32 cellular contexts compared by ENCODE assay signal in genomic region chr2:65456886-65457285, GRCh38.
"Had no signal": no experiment of that assay in that cellular context is flagged by ENCODE, and none has a peak within 500 bp of the region (broad histone marks: within the 10 kb centered on the region; RNA-seq: fewer than 3 reads in every experiment).

No MANE protein-coding gene starts in this region.

- H3K9me3 Mint-ChIP-seq: activated naive CD4-positive, alpha-beta T cell treated with anti-CD3 and anti-CD28 coated beads, Interleukin-2, amount 10 ng/mL, durations not matched to agents 7 days and 5 days; immature natural killer cell; natural killer cell; neural progenitor cell; T-helper 1 cell treated with Interleukin-12 subunit alpha and Interleukin-12 subunit beta and Interleukin-4 antibody, amounts not matched to agents 30 μg/mL and 1 μg/mL, for 36 hours had no signal

- ATAC-seq: activated CD4-positive, CD25-positive, alpha-beta regulatory T cell treated with anti-CD3 and anti-CD28 coated beads, Interleukin-2, amount 50 U/mL, for 24 hours; heart left ventricle; lower lobe of right lung; natural killer cell; upper lobe of right lung had no signal

- H3K4me1 Mint-ChIP-seq: activated naive CD4-positive, alpha-beta T cell treated with anti-CD3 and anti-CD28 coated beads, Interleukin-2, amount 10 ng/mL, durations not matched to agents 7 days and 5 days; activated naive CD8-positive, alpha-beta T cell treated with anti-CD3 and anti-CD28 coated beads, Interleukin-2, amount 10 ng/mL, durations not matched to agents 7 days and 5 days; immature natural killer cell; natural killer cell had no signal

- H3K9me3 ChIP-seq: heart left ventricle, lower lobe of right lung, right atrium auricular region, suprapubic skin, tibial artery, upper lobe of right lung had no signal

- H3K27ac ChIP-seq: heart left ventricle, lower lobe of right lung, neural progenitor cell, right atrium auricular region, suprapubic skin, tibial artery, upper lobe of right lung, WERI-Rb-1 had no signal

- H3K4me3 ChIP-seq: heart left ventricle, lower lobe of right lung, neural progenitor cell, right atrium auricular region, suprapubic skin, tibial artery, upper lobe of right lung had no signal

- H3K9ac ChIP-seq: neural progenitor cell had no signal

- H2AFZ ChIP-seq: neural progenitor cell had no signal

- H3K4me1 ChIP-seq: heart left ventricle, neural progenitor cell, right atrium auricular region, suprapubic skin, tibial artery, upper lobe of right lung had no signal

- H3K36me3 Mint-ChIP-seq: activated naive CD4-positive, alpha-beta T cell treated with anti-CD3 and anti-CD28 coated beads, Interleukin-2, amount 10 ng/mL, durations not matched to agents 7 days and 5 days; activated naive CD8-positive, alpha-beta T cell treated with anti-CD3 and anti-CD28 coated beads, Interleukin-2, amount 10 ng/mL, durations not matched to agents 7 days and 5 days; natural killer cell had no signal

- H3K4me2 ChIP-seq: neural progenitor cell had no signal

- H3K27me3 ChIP-seq: heart left ventricle, right atrium auricular region, suprapubic skin, tibial artery, upper lobe of right lung had no signal

- H3K27ac Mint-ChIP-seq: activated naive CD4-positive, alpha-beta T cell treated with anti-CD3 and anti-CD28 coated beads, Interleukin-2, amount 10 ng/mL, durations not matched to agents 7 days and 5 days; activated naive CD8-positive, alpha-beta T cell treated with anti-CD3 and anti-CD28 coated beads, Interleukin-2, amount 10 ng/mL, durations not matched to agents 7 days and 5 days; immature natural killer cell; natural killer cell; neural progenitor cell; T-helper 1 cell treated with Interleukin-12 subunit alpha and Interleukin-12 subunit beta and Interleukin-4 antibody, amounts not matched to agents 30 μg/mL and 1 μg/mL, for 36 hours had no signal

- H3K4me3 Mint-ChIP-seq: activated naive CD4-positive, alpha-beta T cell treated with anti-CD3 and anti-CD28 coated beads, Interleukin-2, amount 10 ng/mL, durations not matched to agents 7 days and 5 days; activated naive CD8-positive, alpha-beta T cell treated with anti-CD3 and anti-CD28 coated beads, Interleukin-2, amount 10 ng/mL, durations not matched to agents 7 days and 5 days; immature natural killer cell; natural killer cell; neural progenitor cell; T-helper 1 cell treated with Interleukin-12 subunit alpha and Interleukin-12 subunit beta and Interleukin-4 antibody, amounts not matched to agents 30 μg/mL and 1 μg/mL, for 36 hours had no signal

- DNase-seq: activated CD4-positive, alpha-beta T cell treated with anti-CD3 and anti-CD28 coated beads for 48 hours; activated CD4-positive, alpha-beta T cell treated with anti-CD3 and anti-CD28 coated beads, Interleukin-2, amount 50 U/mL, for 48 hours; activated CD8-positive, alpha-beta memory T cell treated with anti-CD3 and anti-CD28 coated beads for 24 hours; activated gamma-delta T cell; activated naive CD4-positive, alpha-beta T cell treated with anti-CD3 and anti-CD28 coated beads, Interleukin-2, amount 10 ng/mL, durations not matched to agents 7 days and 5 days; activated naive CD8-positive, alpha-beta T cell treated with anti-CD3 and anti-CD28 coated beads, Interleukin-2, amount 10 ng/mL, durations not matched to agents 7 days and 5 days; amniotic stem cell; effector CD8-positive, alpha-beta T cell; foreskin fibroblast; heart left ventricle; hypothalamus; immature natural killer cell; kidney; lower lobe of right lung; mesendoderm; natural killer cell; occipital lobe; stimulated activated CD4-positive, alpha-beta T cell treated with anti-CD3 and anti-CD28 coated beads, Interleukin-15, amount 100 ng/mL, for 24 hours; stimulated activated CD4-positive, alpha-beta T cell treated with anti-CD3 and anti-CD28 coated beads, Interleukin-2, amount 100 ng/mL, for 24 hours; stimulated activated naive CD4-positive, alpha-beta T cell; T-helper 9 cell; tibial artery; upper lobe of right lung; WERI-Rb-1 had no signal

- FAIRE-seq: colon, endometrium, kidney, TTC549 had no signal

- H3K36me3 ChIP-seq: heart left ventricle, lower lobe of right lung, neural progenitor cell, right atrium auricular region, suprapubic skin, tibial artery, upper lobe of right lung, WERI-Rb-1 had no signal
